In genomic region chr15:32718822-32719716, GRCh38 we compare ENCODE assay signal across 9 cellular contexts. TPM values are rescaled to one million over a fixed set of nuclear protein-coding genes. Genes with fewer than 3 reads are reported as not detected.
DNase-seq lines count a peak whose midpoint lies in the region; ATAC-seq, FAIRE-seq and TF ChIP-seq lines count a peak whose summit lies in the region.
"Had no signal": no experiment of that assay in that cellular context is flagged by ENCODE, and none has a peak within 500 bp of the region (broad histone marks: within the 10 kb centered on the region; RNA-seq: fewer than 3 reads in every experiment).

No MANE protein-coding gene starts in this region.

- peak overlapping the region; percentile 70 to 71 for H3K4me3 Mint-ChIP-seq in stimulated activated naive CD8-positive, alpha-beta T cell treated with anti-CD3 and anti-CD28 coated beads, Interleukin-15, amount 100 ng/mL, for 72 hours

- H3K27ac Mint-ChIP-seq in stimulated activated naive CD8-positive, alpha-beta T cell treated with anti-CD3 and anti-CD28 coated beads, Interleukin-15, amount 100 ng/mL, for 72 hours = peak overlapping the region in 1 of 2 donors; percentile 48

- DNase-seq in NCI-H748 (lab: John Stamatoyannopoulos, UW; ENCODE audit: unreplicated experiment) (peak; percentile 37), NCI-H748 treated with DMSO at 0.1 percent for 48 hours (lab: John Stamatoyannopoulos, UW) (no peak), GM12892 (ENCODE audit: insufficient read length) (no peak)
- peak in 1 of 2 donors; percentile 7 for DNase-seq in stimulated activated naive CD8-positive, alpha-beta T cell treated with anti-CD3 and anti-CD28 coated beads, Interleukin-15, amount 100 ng/mL, for 72 hours
- DNase-seq: NK-92 treated with Interleukin-12 subunit alpha and Interleukin-12 subunit beta, amount 100 ng/mL, for 24 hours had no signal

- ATAC-seq in stimulated activated naive CD8-positive, alpha-beta T cell treated with anti-CD3 and anti-CD28 coated beads, Interleukin-15, amount 100 ng/mL, for 72 hours = no peak
- ATAC-seq in HG02973 (IDR thresholded peaks at IDR 0.05; ENCODE audit: unreplicated experiment) = no peak
- ATAC-seq in HG03280 (IDR thresholded peaks at IDR 0.05; ENCODE audit: unreplicated experiment) = no peak

- no peaks in the 10 kb centered on the region for H3K9me3 Mint-ChIP-seq in stimulated activated naive CD8-positive, alpha-beta T cell treated with anti-CD3 and anti-CD28 coated beads, Interleukin-15, amount 100 ng/mL, for 72 hours

- H3K27me3 ChIP-seq in layer of hippocampus (ENCODE audit: control insufficient read depth, insufficient read depth, low read length) = peaks cover 5% of the 10 kb centered on the region

- peaks cover 54% of the 10 kb centered on the region for H3K4me1 Mint-ChIP-seq in stimulated activated naive CD8-positive, alpha-beta T cell treated with anti-CD3 and anti-CD28 coated beads, Interleukin-15, amount 100 ng/mL, for 72 hours

- TF ChIP-seq POLR2A in GM12892 (IDR thresholded peaks at IDR 0.05; ENCODE audit: low read depth, low read length) = no peak

- H3K27me3 Mint-ChIP-seq in stimulated activated naive CD8-positive, alpha-beta T cell treated with anti-CD3 and anti-CD28 coated beads, Interleukin-15, amount 100 ng/mL, for 72 hours = peaks cover 82% of the 10 kb centered on the region

- no peak for FAIRE-seq in GM12892 (lab: Jason Lieb, UNC)

- H3K27ac ChIP-seq in angular gyrus (ENCODE audit: low read depth, low read length) = peak overlapping the region; percentile 3
- H3K27ac ChIP-seq in layer of hippocampus (ENCODE audit: low read depth, low read length) = peak overlapping the region; percentile 38

RNA-seq across cellular contexts. Expression of gene GREM1, which starts 1.3 kb away (rescaled TPM):
- polyA plus RNA-seq in GM12892 (2012; ENCODE audit: missing spikeins) = not detected
